20 cellular contexts compared by ENCODE assay signal in genomic region chr2:7190587-7191320, GRCh38.
DNase-seq lines count a peak whose midpoint lies in the region; ATAC-seq and TF ChIP-seq lines count a peak whose summit lies in the region.
"Had no signal": no experiment of that assay in that cellular context is flagged by ENCODE, and none has a peak within 500 bp of the region (broad histone marks: within the 10 kb centered on the region; RNA-seq: fewer than 3 reads in every experiment).

No MANE protein-coding gene starts in this region.

- H4K91ac ChIP-seq in mesenchymal stem cell (ENCODE audit: low read length) = no peak overlapping the region

- H3K27me3 ChIP-seq in H7 (ENCODE audit: control insufficient read depth, insufficient read depth, low read length) = no peaks in the 10 kb centered on the region
- H3K27me3 ChIP-seq in mesenchymal stem cell (ENCODE audit: control insufficient read depth in 1 of 2, insufficient read depth in 1 of 2, low read length in 2 of 2) = no peaks in the 10 kb centered on the region
- no peaks in the 10 kb centered on the region for H3K27me3 ChIP-seq in mammary epithelial cell (ENCODE audit: insufficient read depth, low read length)
- H3K27me3 ChIP-seq: adrenal gland, pancreas had no signal

- H3K79me1 ChIP-seq in mesenchymal stem cell (replicated peaks; ENCODE audit: low read length, poor library complexity, severe bottlenecking) = no peaks in the 10 kb centered on the region

- H2BK12ac ChIP-seq in mesenchymal stem cell (ENCODE audit: low read length in 2 of 2) = no peak overlapping the region

- no peaks in the 10 kb centered on the region for H3K9me3 Mint-ChIP-seq in activated naive CD8-positive, alpha-beta T cell treated with anti-CD3 and anti-CD28 coated beads, Interleukin-2, amount 50 U/mL, for 24 hours
- H3K9me3 Mint-ChIP-seq: IgD-negative memory B cell had no signal

- H2AFZ ChIP-seq in mesenchymal stem cell (ENCODE audit: low read depth, low read length) (no peak overlapping the region), mammary epithelial cell (ENCODE audit: low read depth, low read length) (no peak overlapping the region)

- H2AK5ac ChIP-seq in mesenchymal stem cell (ENCODE audit: low read length, severe bottlenecking) = peak overlapping the region; percentile 98

- ATAC-seq in activated naive CD8-positive, alpha-beta T cell treated with anti-CD3 and anti-CD28 coated beads, Interleukin-2, amount 50 U/mL, for 24 hours = peak; percentile 49
- ATAC-seq: activated CD8-positive, alpha-beta memory T cell treated with anti-CD3 and anti-CD28 coated beads, Interleukin-2, amount 10 ng/mL, durations not matched to agents 7 days and 5 days; pancreas had no signal

- in situ Hi-C loops in mammary epithelial cell (cut with MboI; ENCODE audit: low sequenced_read_pairs in 2 of 2) = no loop called here

- H3K4me3 Mint-ChIP-seq in activated naive CD8-positive, alpha-beta T cell treated with anti-CD3 and anti-CD28 coated beads, Interleukin-2, amount 50 U/mL, for 24 hours = no peak overlapping the region
- H3K4me3 Mint-ChIP-seq: activated CD8-positive, alpha-beta memory T cell treated with anti-CD3 and anti-CD28 coated beads, Interleukin-2, amount 10 ng/mL, durations not matched to agents 7 days and 5 days; IgD-negative memory B cell had no signal

- no peaks in the 10 kb centered on the region for H3K9me3 ChIP-seq in mesenchymal stem cell (ENCODE audit: control insufficient read depth, low read length)
- H3K9me3 ChIP-seq in mammary epithelial cell (replicated peaks; ENCODE audit: insufficient read depth, low read length) = no peaks in the 10 kb centered on the region
- H3K9me3 ChIP-seq: adrenal gland, pancreas had no signal

- H3K36me3 ChIP-seq in H7 (replicated peaks; ENCODE audit: control insufficient read depth, insufficient read depth, low read length) (no peaks in the 10 kb centered on the region), mesenchymal stem cell (ENCODE audit: control insufficient read depth in 1 of 2, insufficient read depth in 2 of 2, low read depth in 1 of 2, low read length in 2 of 2) (no peaks in the 10 kb centered on the region), mammary epithelial cell (ENCODE audit: insufficient read depth, low read length) (no peaks in the 10 kb centered on the region)
- H3K36me3 ChIP-seq: adrenal gland, pancreas had no signal

- no peak overlapping the region for H3K4me3 ChIP-seq in H7 (ENCODE audit: insufficient read depth, low read depth, low read length)
- H3K4me3 ChIP-seq in mesenchymal stem cell (ENCODE audit: insufficient read depth in 1 of 2, low read depth in 1 of 2, low read length in 2 of 2) = no peak overlapping the region
- no peak overlapping the region for H3K4me3 ChIP-seq in mammary epithelial cell (replicated peaks in 1 of 3; ENCODE audit: insufficient read depth in 1 of 3, low read depth in 2 of 3, low read length in 3 of 3)
- H3K4me3 ChIP-seq: adrenal gland, pancreas had no signal

- peaks cover 14% of the 10 kb centered on the region for H3K4me1 Mint-ChIP-seq in activated naive CD8-positive, alpha-beta T cell treated with anti-CD3 and anti-CD28 coated beads, Interleukin-2, amount 50 U/mL, for 24 hours
- H3K4me1 Mint-ChIP-seq: activated CD8-positive, alpha-beta memory T cell treated with anti-CD3 and anti-CD28 coated beads, Interleukin-2, amount 10 ng/mL, durations not matched to agents 7 days and 5 days; IgD-negative memory B cell had no signal

- H3K4me2 ChIP-seq in mesenchymal stem cell (ENCODE audit: low read length, poor library complexity, severe bottlenecking) (no peak overlapping the region), mammary epithelial cell (ENCODE audit: insufficient read depth, low read depth, low read length) (no peak overlapping the region)

- WGBS in mesenchymal stem cell = 60% methylated on average over 5 of the region's 5 CpGs
- 72% methylated on average over 5 of the region's 5 CpGs for WGBS in mammary epithelial cell (ENCODE audit: low coverage, missing lambda C conversion rate)

- no TSS peak for BruUV-seq in mammary epithelial cell (replicated peaks; lab: Mats Ljungman, UMichigan)

- no peak overlapping the region for H3K4ac ChIP-seq in mesenchymal stem cell (ENCODE audit: low read depth in 1 of 2, low read length in 2 of 2)

- H3K4me1 ChIP-seq in mesenchymal stem cell (ENCODE audit: control insufficient read depth, insufficient read depth, low read depth, low read length) (peaks cover 11% of the 10 kb centered on the region), mammary epithelial cell (ENCODE audit: insufficient read depth, low read length) (peaks cover 16% of the 10 kb centered on the region)
- H3K4me1 ChIP-seq: adrenal gland, pancreas had no signal

- no peak overlapping the region for H3K9ac ChIP-seq in mesenchymal stem cell (ENCODE audit: low read length)
- H3K9ac ChIP-seq in mammary epithelial cell (ENCODE audit: insufficient read depth, low read length) = no peak overlapping the region

- peak overlapping the region; percentile 39 for H3K27ac Mint-ChIP-seq in activated naive CD8-positive, alpha-beta T cell treated with anti-CD3 and anti-CD28 coated beads, Interleukin-2, amount 50 U/mL, for 24 hours
- H3K27ac Mint-ChIP-seq: activated CD8-positive, alpha-beta memory T cell treated with anti-CD3 and anti-CD28 coated beads, Interleukin-2, amount 10 ng/mL, durations not matched to agents 7 days and 5 days; IgD-negative memory B cell had no signal

- H2BK120ac ChIP-seq in mesenchymal stem cell (ENCODE audit: low read depth, low read length) = no peak overlapping the region

- H3K79me2 ChIP-seq in mammary epithelial cell (ENCODE audit: insufficient read depth, low read length) = no peaks in the 10 kb centered on the region

- TF ChIP-seq CTCF in mammary epithelial cell (conservative IDR thresholded peaks at IDR 0.05 in 1 of 2, IDR thresholded peaks at IDR 0.05 in 1 of 2; ENCODE audit: extremely low read depth in 1 of 2, insufficient read depth in 1 of 2, low read depth in 1 of 2, low read length in 2 of 2) = no peak

- H4K20me1 ChIP-seq in mammary epithelial cell (ENCODE audit: insufficient read depth, low read length) = no peaks in the 10 kb centered on the region

- no peaks in the 10 kb centered on the region for H3K27me3 Mint-ChIP-seq in activated naive CD8-positive, alpha-beta T cell treated with anti-CD3 and anti-CD28 coated beads, Interleukin-2, amount 50 U/mL, for 24 hours
- H3K27me3 Mint-ChIP-seq: activated CD8-positive, alpha-beta memory T cell treated with anti-CD3 and anti-CD28 coated beads, Interleukin-2, amount 10 ng/mL, durations not matched to agents 7 days and 5 days; IgD-negative memory B cell had no signal

- H3K18ac ChIP-seq in mesenchymal stem cell (ENCODE audit: low read depth in 1 of 2, low read length in 2 of 2) = no peak overlapping the region

- no peak overlapping the region for H3K23ac ChIP-seq in mesenchymal stem cell (ENCODE audit: low read length in 2 of 2)

- intact Hi-C loops in mammary epithelial cell (cut with micrococcal nuclease) = no loop called here

- CTCF ChIA-PET in mammary epithelial cell (lab: Charles Lee; ENCODE audit: low non-redundant PET) = interaction anchor here (0.8 kb wide), 2 partner anchors 26 to 49 kb away, joined by 3 to 5 read pairs; no protein-coding TSS in a partner anchor

- dilution Hi-C loops in mammary epithelial cell (cut with HindIII; ENCODE audit: low sequenced_read_pairs) = no loop called here

- no peak overlapping the region for H2BK5ac ChIP-seq in mesenchymal stem cell (ENCODE audit: low read depth, low read length, poor library complexity, severe bottlenecking)

- H3K36me3 Mint-ChIP-seq in activated naive CD8-positive, alpha-beta T cell treated with anti-CD3 and anti-CD28 coated beads, Interleukin-2, amount 50 U/mL, for 24 hours (ENCODE audit: low read depth) = no peaks in the 10 kb centered on the region
- H3K36me3 Mint-ChIP-seq: activated CD8-positive, alpha-beta memory T cell treated with anti-CD3 and anti-CD28 coated beads, Interleukin-2, amount 10 ng/mL, durations not matched to agents 7 days and 5 days; IgD-negative memory B cell had no signal

- H4K8ac ChIP-seq in mesenchymal stem cell (ENCODE audit: low read length) = no peak overlapping the region

- H2BK15ac ChIP-seq in mesenchymal stem cell (ENCODE audit: low read depth, poor library complexity, severe bottlenecking) = no peak overlapping the region

- H3K14ac ChIP-seq in mesenchymal stem cell (ENCODE audit: low read length in 2 of 2) = no peak overlapping the region

- H3K27ac ChIP-seq in mesenchymal stem cell (ENCODE audit: low read length, poor library complexity, severe bottlenecking) = peak overlapping the region; percentile 15
- no peak overlapping the region for H3K27ac ChIP-seq in mammary epithelial cell (ENCODE audit: insufficient read depth, low read depth, low read length)
- H3K27ac ChIP-seq: 22Rv1, adrenal gland, C4-2B, pancreas had no signal

- DNase-seq in NCI-H1417 (lab: John Stamatoyannopoulos, UW) = peak in 2 of 3 experiments; percentile 6 to 29
- DNase-seq in NCI-H1417 treated with DMSO at 0.1 percent for 48 hours (lab: John Stamatoyannopoulos, UW) = no peak
- DNase-seq in H7 = peak; percentile 22
- DNase-seq in activated naive CD8-positive, alpha-beta T cell treated with anti-CD3 and anti-CD28 coated beads, Interleukin-2, amount 50 U/mL, for 24 hours = peak; percentile 2
- peak; percentile 6 for DNase-seq in mesenchymal stem cell
- DNase-seq in NCI-H1436 treated with DMSO at 0.1 percent for 48 hours (lab: John Stamatoyannopoulos, UW) = no peak
- no peak for DNase-seq in mammary epithelial cell
- no peak for DNase-seq in NCI-H524 treated with DMSO at 0.1 percent for 48 hours (lab: John Stamatoyannopoulos, UW)
- DNase-seq: activated CD8-positive, alpha-beta memory T cell treated with anti-CD3 and anti-CD28 coated beads, Interleukin-2, amount 10 ng/mL, durations not matched to agents 7 days and 5 days; adrenal gland; GOT3; head of caudate nucleus; NCI-H1048; NCI-H2227 treated with DMSO at 0.1 percent for 48 hours; OCI-M1; pancreas; small intestine had no signal

Comparison
In these comparisons a context has a peak if more than half of its experiments do, and no peak if none do; other contexts are left out.
1. DNase-seq: peak in NCI-H1417 (2 of 3), H7 (single experiment), activated naive CD8-positive, alpha-beta T cell treated with anti-CD3 and anti-CD28 coated beads, Interleukin-2, amount 50 U/mL, for 24 hours (single experiment) and mesenchymal stem cell (single experiment); none in NCI-H1417 treated with DMSO at 0.1 percent for 48 hours (single experiment), NCI-H1436 treated with DMSO at 0.1 percent for 48 hours (single experiment), mammary epithelial cell (single experiment) and NCI-H524 treated with DMSO at 0.1 percent for 48 hours (single experiment).